ENCODE assay signal across 9 cellular contexts in genomic region chr19:55635856-55636440, GRCh38. TPM values are rescaled to one million over a fixed set of nuclear protein-coding genes. Genes with fewer than 3 reads are reported as not detected.
DNase-seq lines count a peak whose midpoint lies in the region; TF ChIP-seq lines count a peak whose summit lies in the region.
"Had no signal": no experiment of that assay in that cellular context is flagged by ENCODE, and none has a peak within 500 bp of the region (broad histone marks: within the 10 kb centered on the region; RNA-seq: fewer than 3 reads in every experiment).

No MANE protein-coding gene starts in this region.

- H3K27me3 Mint-ChIP-seq in endodermal cell (ENCODE audit: insufficient read depth), result no peaks in the 10 kb centered on the region
- H3K27me3 Mint-ChIP-seq in neural progenitor cell (ENCODE audit: insufficient read depth, low read depth), result peaks cover 21% of the 10 kb centered on the region

- H3K4me2 ChIP-seq in BLaER1 treated with 17β-estradiol and CSF1 and Interleukin-3, amounts not matched to agents 10 nM and 100 nM, result peak overlapping the region; percentile 94 to 100 (median 97)
- H3K4me2 ChIP-seq in OCI-LY1 (ENCODE audit: low read length) (peak overlapping the region; percentile 97), neural progenitor cell (peak overlapping the region; percentile 99)

- DNase-seq in endodermal cell, result no peak
- DNase-seq in neural progenitor cell (ENCODE audit: low spot score), result no peak
- no peak for DNase-seq in NCI-H2081 (lab: John Stamatoyannopoulos, UW)
- DNase-seq in amniotic stem cell (lab: John Stamatoyannopoulos, UW), result no peak
- DNase-seq in activated CD4-positive, alpha-beta T cell treated with anti-CD3 and anti-CD28 coated beads for 1 hour, result no peak
- DNase-seq in WERI-Rb-1, result no peak
- DNase-seq: hippocampal formation had no signal

- H3K4me1 Mint-ChIP-seq in endodermal cell (peaks cover 23% of the 10 kb centered on the region), neural progenitor cell (peaks cover 36% of the 10 kb centered on the region)

- H3K27ac Mint-ChIP-seq in endodermal cell (peak overlapping the region; percentile 99), neural progenitor cell (peak overlapping the region; percentile 97)

- no peaks in the 10 kb centered on the region for H3K27me3 ChIP-seq in BLaER1 treated with 17β-estradiol and CSF1 and Interleukin-3, amounts not matched to agents 10 nM and 100 nM
- H3K27me3 ChIP-seq in OCI-LY1 (ENCODE audit: insufficient read depth, low read length), result no peaks in the 10 kb centered on the region
- no peaks in the 10 kb centered on the region for H3K27me3 ChIP-seq in endodermal cell (ENCODE audit: control insufficient read depth, insufficient read depth, low read length, poor library complexity, severe bottlenecking)
- no peaks in the 10 kb centered on the region for H3K27me3 ChIP-seq in neural progenitor cell
- no peaks in the 10 kb centered on the region for H3K27me3 ChIP-seq in WERI-Rb-1 (ENCODE audit: insufficient read depth, low read depth, severe bottlenecking)

- H3K36me3 ChIP-seq in BLaER1 treated with 17β-estradiol and CSF1 and Interleukin-3, amounts not matched to agents 10 nM and 100 nM, result peaks cover 5 to 13% (median 8%) of the 10 kb centered on the region in 11 experiments; a peak in 11 of 22 replicates
- H3K36me3 ChIP-seq in OCI-LY1 (ENCODE audit: insufficient read depth, low read length), result 0 out of 2 replicates have a peak, but pooled peaks cover 4% of the 10 kb centered on the region
- peaks cover 4% of the 10 kb centered on the region for H3K36me3 ChIP-seq in endodermal cell (ENCODE audit: control insufficient read depth, insufficient read depth, low read length)
- no peaks in the 10 kb centered on the region for H3K36me3 ChIP-seq in neural progenitor cell
- 0 out of 2 replicates have a peak, but pooled peaks cover 4% of the 10 kb centered on the region for H3K36me3 ChIP-seq in WERI-Rb-1

- H3K9me3 ChIP-seq in BLaER1 treated with 17β-estradiol and CSF1 and Interleukin-3, amounts not matched to agents 10 nM and 100 nM (replicated peaks in 1 of 11), result no peaks in the 10 kb centered on the region
- H3K9me3 ChIP-seq in OCI-LY1 (ENCODE audit: low read length) (no peaks in the 10 kb centered on the region), endodermal cell (ENCODE audit: control insufficient read depth, low read length) (no peaks in the 10 kb centered on the region), neural progenitor cell (ENCODE audit: low read depth) (no peaks in the 10 kb centered on the region), WERI-Rb-1 (ENCODE audit: severe bottlenecking) (no peaks in the 10 kb centered on the region)

- H2AFZ ChIP-seq in OCI-LY1 (ENCODE audit: low read length), result no peak overlapping the region
- H2AFZ ChIP-seq in neural progenitor cell (replicated peaks), result no peak overlapping the region

- TF ChIP-seq CTCF in OCI-LY1 (IDR thresholded peaks at IDR 0.05; ENCODE audit: low read length) (no peak), endodermal cell (conservative IDR thresholded peaks at IDR 0.05) (no peak), neural progenitor cell (IDR thresholded peaks at IDR 0.05) (no peak), WERI-Rb-1 (IDR thresholded peaks at IDR 0.05; ENCODE audit: low read depth, low read length) (no peak)

- peaks cover 53 to 79% (median 66%) of the 10 kb centered on the region in 10 experiments for H3K4me1 ChIP-seq in BLaER1 treated with 17β-estradiol and CSF1 and Interleukin-3, amounts not matched to agents 10 nM and 100 nM
- peaks cover 48% of the 10 kb centered on the region for H3K4me1 ChIP-seq in OCI-LY1 (ENCODE audit: insufficient read depth, low read length, severe bottlenecking)
- H3K4me1 ChIP-seq in endodermal cell (ENCODE audit: control insufficient read depth, insufficient read depth, low read length), result no peaks in the 10 kb centered on the region
- H3K4me1 ChIP-seq in neural progenitor cell, result peaks cover 6% of the 10 kb centered on the region

- no peaks in the 10 kb centered on the region for H3K9me2 ChIP-seq in OCI-LY1 (ENCODE audit: low read depth, low read length)

- peaks cover 5% of the 10 kb centered on the region for H3K9me3 Mint-ChIP-seq in endodermal cell
- no peaks in the 10 kb centered on the region for H3K9me3 Mint-ChIP-seq in neural progenitor cell

- 84 to 86% methylated on average over 7 of the region's 7 CpGs for WGBS in endodermal cell (ENCODE audit: insufficient coverage in 1 of 2, insufficient read length in 1 of 2), 2 experiments

- peak overlapping the region; percentile 75 to 98 (median 91) for H3K4me3 ChIP-seq in BLaER1 treated with 17β-estradiol and CSF1 and Interleukin-3, amounts not matched to agents 10 nM and 100 nM
- H3K4me3 ChIP-seq in OCI-LY1 (ENCODE audit: low read depth, low read length, poor library complexity, severe bottlenecking) (peak overlapping the region; percentile 82), endodermal cell (ENCODE audit: low read length) (peak overlapping the region; percentile 93), neural progenitor cell (peak overlapping the region; percentile 88), WERI-Rb-1 (ENCODE audit: low read depth, low read length) (no peak overlapping the region; the same call in 1 of the 2 replicates)

- H3K4me3 Mint-ChIP-seq in endodermal cell (peak overlapping the region; percentile 96), neural progenitor cell (peak overlapping the region; percentile 97)

- H3K79me2 ChIP-seq in OCI-LY1 (ENCODE audit: insufficient read depth, low read length), result peaks cover 16% of the 10 kb centered on the region
- peaks cover 53% of the 10 kb centered on the region for H3K79me2 ChIP-seq in neural progenitor cell (ENCODE audit: low read depth)

- peak overlapping the region; percentile 90 to 99 (median 96) for H3K9ac ChIP-seq in BLaER1 treated with 17β-estradiol and CSF1 and Interleukin-3, amounts not matched to agents 10 nM and 100 nM
- H3K9ac ChIP-seq in OCI-LY1 (ENCODE audit: low read length) (peak overlapping the region; percentile 89), endodermal cell (ENCODE audit: extremely low read depth, low read length, poor library complexity, severe bottlenecking) (peak overlapping the region; percentile 90), neural progenitor cell (peak overlapping the region; percentile 94)

- H3F3A ChIP-seq in OCI-LY1 (ENCODE audit: insufficient read depth, low read length) (no peaks in the 10 kb centered on the region), neural progenitor cell (ENCODE audit: low read depth) (peaks cover 38% of the 10 kb centered on the region)

- H4K20me1 ChIP-seq in BLaER1 treated with 17β-estradiol and CSF1 and Interleukin-3, amounts not matched to agents 10 nM and 100 nM, result no peaks in the 10 kb centered on the region; a peak in 1 of 22 replicates
- H4K20me1 ChIP-seq in OCI-LY1 (ENCODE audit: insufficient read depth, low read length) (no peaks in the 10 kb centered on the region), neural progenitor cell (ENCODE audit: low read depth) (peaks cover 16% of the 10 kb centered on the region)

- peak overlapping the region; percentile 92 to 99 (median 95) for H3K27ac ChIP-seq in BLaER1 treated with 17β-estradiol and CSF1 and Interleukin-3, amounts not matched to agents 10 nM and 100 nM
- H3K27ac ChIP-seq in OCI-LY1 (ENCODE audit: low read depth, low read length, poor library complexity, severe bottlenecking), result no peak overlapping the region
- no peak overlapping the region for H3K27ac ChIP-seq in endodermal cell (ENCODE audit: low read depth, low read length)
- H3K27ac ChIP-seq in neural progenitor cell, result no peak overlapping the region
- H3K27ac ChIP-seq in WERI-Rb-1, result no peak overlapping the region

- H3K36me3 Mint-ChIP-seq in endodermal cell (ENCODE audit: low read depth), result peaks cover 18% of the 10 kb centered on the region
- H3K36me3 Mint-ChIP-seq in neural progenitor cell, result peaks cover 7% of the 10 kb centered on the region

RNA-seq across cellular contexts. Expression of gene ZNF580, which starts 4.9 kb away (rescaled TPM):
- 10 to 100 TPM; 27.3 to 38.6 TPM for total RNA-seq in endodermal cell
- polyA plus RNA-seq in endodermal cell (2013, experiment 1 of 2), result 35.6 TPM
- 31.7 TPM for polyA plus RNA-seq in endodermal cell (2013, experiment 2 of 2)
- 2.8 and 13.4 TPM in 2 replicates for total RNA-seq in neural progenitor cell (ENCODE audit: low replicate concordance)

RNA-seq across cellular contexts. Expression of gene ZNF581, which starts 7.5 kb away (rescaled TPM):
- 10 to 100 TPM; 47.2 to 48.7 TPM for total RNA-seq in endodermal cell
- 41.7 TPM for polyA plus RNA-seq in endodermal cell (2013, experiment 1 of 2)
- 38.5 TPM for polyA plus RNA-seq in endodermal cell (2013, experiment 2 of 2)
- 12.2 and 32.4 TPM in 2 replicates for total RNA-seq in neural progenitor cell (ENCODE audit: low replicate concordance)

RNA-seq across cellular contexts. Expression of gene ZNF784, which starts 11.6 kb away (rescaled TPM):
- total RNA-seq in endodermal cell (10 to 100 TPM in 1 of 2 donors, 1 to 10 TPM in 1; 7.2 to 10.7 TPM), neural progenitor cell (ENCODE audit: low replicate concordance) (3.9 and 12.5 TPM in 2 replicates)
- polyA plus RNA-seq in endodermal cell (2013, experiment 1 of 2), result 15.0 TPM
- 13.7 TPM for polyA plus RNA-seq in endodermal cell (2013, experiment 2 of 2)

RNA-seq across cellular contexts. Expression of gene CCDC106, which starts 12.1 kb away (rescaled TPM):
- 10 to 100 TPM; 18.0 to 24.9 TPM for total RNA-seq in endodermal cell
- 16.2 TPM for polyA plus RNA-seq in endodermal cell (2013, experiment 1 of 2)
- 14.6 TPM for polyA plus RNA-seq in endodermal cell (2013, experiment 2 of 2)
- 7.6 and 24.9 TPM in 2 replicates for total RNA-seq in neural progenitor cell (ENCODE audit: low replicate concordance)

RNA-seq across cellular contexts. Expression of gene U2AF2, which starts 18.9 kb away (rescaled TPM):
- 100 to 1,000 TPM; 264 to 293 TPM for total RNA-seq in endodermal cell
- 180 TPM for polyA plus RNA-seq in endodermal cell (2013, experiment 1 of 2)
- 161 TPM for polyA plus RNA-seq in endodermal cell (2013, experiment 2 of 2)
- total RNA-seq in neural progenitor cell (ENCODE audit: low replicate concordance), result 124 and 238 TPM in 2 replicates

Comparison
In these comparisons a context has a peak if more than half of its experiments do, and no peak if none do; other contexts are left out.
1. H3K27ac ChIP-seq: peak in BLaER1 treated with 17β-estradiol and CSF1 and Interleukin-3, amounts not matched to agents 10 nM and 100 nM (11 of 11); none in OCI-LY1 (single experiment), endodermal cell (single experiment), neural progenitor cell (single experiment) and WERI-Rb-1 (single experiment).
2. Peak in every context shown above with its lines, with median percentiles within 50 percentile points of each other: H3K4me2 ChIP-seq and H3K9ac ChIP-seq.